Comparison of ENCODE assay signal across 1 cellular context in the genomic region with DNA sequence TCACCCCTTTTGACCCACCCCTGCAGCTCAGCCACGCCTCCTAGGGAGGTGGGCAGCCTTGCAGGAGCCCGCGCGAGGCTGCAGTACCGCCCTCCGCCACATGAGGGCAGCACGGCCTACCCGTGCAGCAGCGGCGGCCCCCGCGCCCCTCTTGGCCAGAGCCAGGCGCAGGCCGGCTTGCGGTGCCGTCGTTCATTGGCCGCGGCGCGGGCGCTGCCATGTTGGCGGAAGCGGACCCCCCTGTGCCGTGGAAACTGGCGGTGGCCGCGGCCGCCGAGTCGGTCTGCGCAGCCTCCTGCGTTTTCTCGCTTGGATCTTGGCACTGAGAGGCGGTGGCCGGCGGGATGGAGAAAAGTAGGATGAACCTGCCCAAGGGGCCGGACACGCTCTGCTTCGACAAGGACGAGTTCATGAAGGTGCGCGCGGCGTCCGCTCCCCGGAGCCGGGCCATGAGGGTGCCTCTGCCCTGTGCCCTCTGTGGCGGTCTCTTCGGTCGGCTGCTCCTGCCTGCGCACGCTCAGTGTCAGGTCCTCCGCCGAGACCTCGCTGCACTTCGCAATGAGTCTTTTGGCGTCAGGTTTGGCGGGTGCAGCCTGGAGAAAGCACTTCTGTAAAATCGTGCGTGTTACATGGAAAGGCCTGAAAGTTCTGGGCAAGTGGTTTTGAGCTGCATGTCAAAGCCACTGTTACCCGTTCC.
TF ChIP-seq lines count a peak whose summit lies in the region.

Gene COG2 (plus strand): TSS at position 219 of the 697 bp plus-strand sequence. CDS start 126 bp downstream, at position 345.

TF ChIP-seq in K562, 482 proteins besides CTCF, POLR2A, EP300 and RAD21 (continued from another document and continues in another):
- TF ChIP-seq THAP12 (CRISPR knock-in tag; IDR thresholded peaks at IDR 0.05) (peak; percentile 99), HLTF (IDR thresholded peaks at IDR 0.05) (no peak), XRCC5 (IDR thresholded peaks at IDR 0.05; ENCODE audit: low read depth, low read length) (peak; percentile 99), ZFP36 (IDR thresholded peaks at IDR 0.05; ENCODE audit: low read depth, low read length, partially characterized antibody) (no peak), ZKSCAN1 (IDR thresholded peaks at IDR 0.05; ENCODE audit: low read depth, low read length) (peak; percentile 54; the same call in 1 of the 2 replicates), RCOR1 (IDR thresholded peaks at IDR 0.05; ENCODE audit: borderline replicate concordance in 1 of 2, low read depth in 2 of 2, low read length in 2 of 2) (peak in 1 of 2 experiments; percentile 74; a peak in 1 of 4 replicates), KLF10 (CRISPR knock-in tag; IDR thresholded peaks at IDR 0.05) (no peak), MYBL2 (IDR thresholded peaks at IDR 0.05; ENCODE audit: low read depth) (no peak), MYBL2 (CRISPR knock-in tag; IDR thresholded peaks at IDR 0.05; ENCODE audit: borderline replicate concordance) (no peak; the same call in 1 of the 2 replicates), PHF8 (IDR thresholded peaks at IDR 0.05; ENCODE audit: borderline replicate concordance, low read length) (peak; percentile 94), XRCC4 (IDR thresholded peaks at IDR 0.05; ENCODE audit: extremely low read depth, insufficient read depth, insufficient read length) (no peak), EP400 (IDR thresholded peaks at IDR 0.05) (peak; percentile 95), RBM14 (IDR thresholded peaks at IDR 0.05; ENCODE audit: borderline replicate concordance, insufficient read depth, low read depth, low read length) (0 out of 2 replicates have a peak, but pooled peaks have one; percentile 79), TFAP4 (CRISPR knock-in tag; IDR thresholded peaks at IDR 0.05; ENCODE audit: borderline replicate concordance) (peak; percentile 90), ZNF655 (CRISPR knock-in tag; IDR thresholded peaks at IDR 0.05) (no peak), NR3C1 (CRISPR knock-in tag; IDR thresholded peaks at IDR 0.05) (no peak), POLR2H (tag; IDR thresholded peaks at IDR 0.05; ENCODE audit: low read depth) (peak; percentile 60; the same call in 1 of the 2 replicates), SMAD1 (IDR thresholded peaks at IDR 0.05; ENCODE audit: low read depth, low read length, partially characterized antibody) (peak; percentile 41), PCBP2 (IDR thresholded peaks at IDR 0.05; ENCODE audit: low read depth, low read length, poor library complexity, severe bottlenecking) (no peak), ZNF217 (CRISPR knock-in tag; IDR thresholded peaks at IDR 0.05) (no peak), BRD4 (IDR thresholded peaks at IDR 0.05) (peak; percentile 68; the same call in 1 of the 2 replicates), SIX5 (IDR thresholded peaks at IDR 0.05; ENCODE audit: borderline replicate concordance in 1 of 2, insufficient read depth in 1 of 2, low read depth in 1 of 2, low read length in 2 of 2) (peak in 1 of 2 experiments; percentile 32; a peak in 2 of 4 replicates), NFIC (IDR thresholded peaks at IDR 0.05) (peak; percentile 42), SMARCB1 (IDR thresholded peaks at IDR 0.05; ENCODE audit: insufficient read length, low read depth) (peak; percentile 17), HCFC1 (IDR thresholded peaks at IDR 0.05; ENCODE audit: low read depth, low read length) (peak; percentile 84), ZNF174 (CRISPR knock-in tag; IDR thresholded peaks at IDR 0.05) (no peak), KDM4B (IDR thresholded peaks at IDR 0.05; ENCODE audit: borderline replicate concordance in 2 of 2, low read depth in 1 of 2) (peak in 1 of 2 experiments; percentile 30; a peak in 1 of 4 replicates), FOXJ2 (tag; IDR thresholded peaks at IDR 0.05) (peak; percentile 72), SP2 (IDR thresholded peaks at IDR 0.05; ENCODE audit: extremely low read depth, low read depth, low read length, poor library complexity, severe bottlenecking) (peak; percentile 59), NEUROD1 (IDR thresholded peaks at IDR 0.05; ENCODE audit: borderline replicate concordance, low read depth, low read length, partially characterized antibody) (peak; percentile 80), ARID3B (CRISPR knock-in tag; IDR thresholded peaks at IDR 0.05; ENCODE audit: borderline replicate concordance) (no peak; the same call in 1 of the 2 replicates), TAF9B (IDR thresholded peaks at IDR 0.05; ENCODE audit: partially characterized antibody) (peak; percentile 20), KAT8 (IDR thresholded peaks at IDR 0.05; ENCODE audit: low read depth) (no peak), TRIM28 (IDR thresholded peaks at IDR 0.05) (no peak; the same call in 1 of the 2 replicates), NFXL1 (CRISPR knock-in tag; IDR thresholded peaks at IDR 0.05) (no peak), TAF1 (IDR thresholded peaks at IDR 0.05; ENCODE audit: control insufficient read depth, extremely low read depth, insufficient read depth, low read length, severe bottlenecking) (peak; percentile 68), SAFB (IDR thresholded peaks at IDR 0.05; ENCODE audit: borderline replicate concordance, low read depth, low read length) (no peak), GTF2E2 (tag; IDR thresholded peaks at IDR 0.05) (0 out of 2 replicates have a peak, but pooled peaks have one; percentile 5), MAX (CRISPR knock-in tag; IDR thresholded peaks at IDR 0.05) (peak; percentile 86; the same call in 1 of the 2 replicates), ZNF583 (CRISPR knock-in tag; IDR thresholded peaks at IDR 0.05) (no peak), ETV5 (CRISPR knock-in tag; IDR thresholded peaks at IDR 0.05; ENCODE audit: low read depth) (peak; percentile 78), NFATC3 (IDR thresholded peaks at IDR 0.05) (no peak), ZNF408 (CRISPR knock-in tag; IDR thresholded peaks at IDR 0.05; ENCODE audit: low read depth) (no peak), ZBTB9 (CRISPR knock-in tag; IDR thresholded peaks at IDR 0.05) (peak; percentile 60; the same call in 1 of the 2 replicates), ZNF184 (CRISPR knock-in tag; IDR thresholded peaks at IDR 0.05) (no peak), RBM39 (optimal IDR thresholded peaks at IDR 0.05; ENCODE audit: low read depth, low read length) (no peak), ZBTB12 (CRISPR knock-in tag; IDR thresholded peaks at IDR 0.05) (0 out of 2 replicates have a peak, but pooled peaks have one; percentile 44), ZBTB17 (CRISPR knock-in tag; IDR thresholded peaks at IDR 0.05) (peak; percentile 99), POLR2G (IDR thresholded peaks at IDR 0.05; ENCODE audit: low read depth, low read length) (peak; percentile 98), ZNF324 (CRISPR knock-in tag; IDR thresholded peaks at IDR 0.05) (no peak), CBX5 (IDR thresholded peaks at IDR 0.05; ENCODE audit: borderline replicate concordance, low read depth) (no peak), GABPB2 (CRISPR knock-in tag; conservative IDR thresholded peaks at IDR 0.05) (no peak), ADNP (tag; IDR thresholded peaks at IDR 0.05) (no peak), HDAC8 (tag; IDR thresholded peaks at IDR 0.05) (peak; percentile 69), BDP1 (IDR thresholded peaks at IDR 0.05; ENCODE audit: insufficient read depth, insufficient read length) (no peak), CCNT2 (IDR thresholded peaks at IDR 0.05; ENCODE audit: borderline replicate concordance, extremely low read depth, insufficient read length, low read depth, low read length) (peak; percentile 91), ZNF431 (CRISPR knock-in tag; IDR thresholded peaks at IDR 0.05) (0 out of 2 replicates have a peak, but pooled peaks have one; percentile 30), RBM17 (IDR thresholded peaks at IDR 0.05; ENCODE audit: borderline replicate concordance, low read depth, low read length) (no peak)
- TF ChIP-seq, protein P1, sequence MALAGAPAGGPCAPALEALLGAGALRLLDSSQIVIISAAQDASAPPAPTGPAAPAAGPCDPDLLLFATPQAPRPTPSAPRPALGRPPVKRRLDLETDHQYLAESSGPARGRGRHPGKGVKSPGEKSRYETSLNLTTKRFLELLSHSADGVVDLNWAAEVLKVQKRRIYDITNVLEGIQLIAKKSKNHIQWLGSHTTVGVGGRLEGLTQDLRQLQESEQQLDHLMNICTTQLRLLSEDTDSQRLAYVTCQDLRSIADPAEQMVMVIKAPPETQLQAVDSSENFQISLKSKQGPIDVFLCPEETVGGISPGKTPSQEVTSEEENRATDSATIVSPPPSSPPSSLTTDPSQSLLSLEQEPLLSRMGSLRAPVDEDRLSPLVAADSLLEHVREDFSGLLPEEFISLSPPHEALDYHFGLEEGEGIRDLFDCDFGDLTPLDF (CRISPR knock-in tag; IDR thresholded peaks at IDR 0.05), result 0 out of 2 replicates have a peak, but pooled peaks have one; percentile 66
- TF ChIP-seq, protein P2, sequence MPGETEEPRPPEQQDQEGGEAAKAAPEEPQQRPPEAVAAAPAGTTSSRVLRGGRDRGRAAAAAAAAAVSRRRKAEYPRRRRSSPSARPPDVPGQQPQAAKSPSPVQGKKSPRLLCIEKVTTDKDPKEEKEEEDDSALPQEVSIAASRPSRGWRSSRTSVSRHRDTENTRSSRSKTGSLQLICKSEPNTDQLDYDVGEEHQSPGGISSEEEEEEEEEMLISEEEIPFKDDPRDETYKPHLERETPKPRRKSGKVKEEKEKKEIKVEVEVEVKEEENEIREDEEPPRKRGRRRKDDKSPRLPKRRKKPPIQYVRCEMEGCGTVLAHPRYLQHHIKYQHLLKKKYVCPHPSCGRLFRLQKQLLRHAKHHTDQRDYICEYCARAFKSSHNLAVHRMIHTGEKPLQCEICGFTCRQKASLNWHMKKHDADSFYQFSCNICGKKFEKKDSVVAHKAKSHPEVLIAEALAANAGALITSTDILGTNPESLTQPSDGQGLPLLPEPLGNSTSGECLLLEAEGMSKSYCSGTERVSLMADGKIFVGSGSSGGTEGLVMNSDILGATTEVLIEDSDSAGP (CRISPR knock-in tag; IDR thresholded peaks at IDR 0.05), result 0 out of 2 replicates have a peak, but pooled peaks have one; percentile 34
